ENCODE assay signal across 23 cellular contexts in the genomic region with DNA sequence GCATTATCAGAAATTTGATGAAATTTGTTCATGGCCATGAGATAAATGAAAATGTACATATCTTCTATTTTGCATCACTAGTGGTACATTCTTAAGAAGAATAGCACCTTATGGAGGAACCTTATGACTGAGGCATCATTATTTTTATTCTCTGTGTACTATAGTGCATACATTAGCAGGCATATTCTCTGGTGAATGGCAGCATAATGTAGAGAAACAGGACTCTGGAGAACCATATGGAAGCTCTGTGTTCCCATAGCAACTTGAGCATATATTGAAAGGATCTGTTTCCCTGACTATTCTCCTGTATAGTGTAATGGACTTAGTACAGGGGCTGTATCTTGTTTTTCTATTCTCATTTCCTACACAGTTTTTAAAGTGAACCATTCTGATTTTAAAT.
"Had no signal": no experiment of that assay in that cellular context is flagged by ENCODE, and none has a peak within 500 bp of the region (broad histone marks: within the 10 kb centered on the region; RNA-seq: fewer than 3 reads in every experiment).

No MANE protein-coding gene starts in this region.

- H3K79me2 ChIP-seq: hepatocyte had no signal

- ATAC-seq: esophagus mucosa; gastrocnemius medialis; heart left ventricle; left lobe of liver; natural killer cell; pancreas; right lobe of liver; stimulated activated naive B cell treated with anti-CD40 and anti-IgM and Interleukin-4, amounts not matched to agents 10 μg/mL and 1 μg/mL and 100 μg/mL, for 72 hours had no signal

- H3K36me3 ChIP-seq: gastrocnemius medialis, heart left ventricle, neutrophil, pancreas, right lobe of liver, thoracic aorta, tibial nerve, upper lobe of left lung had no signal

- H3K9me3 ChIP-seq: gastrocnemius medialis, neutrophil, pancreas, right lobe of liver, thoracic aorta, upper lobe of left lung had no signal

- H3K4me3 ChIP-seq: gastrocnemius medialis, heart left ventricle, hepatocyte, lung, pancreas, right lobe of liver, thoracic aorta, tibial nerve, upper lobe of left lung had no signal

- H2AFZ ChIP-seq: hepatocyte had no signal

- H3K4me2 ChIP-seq: hepatocyte had no signal

- DNase-seq: effector CD8-positive, alpha-beta T cell; endodermal cell; foreskin fibroblast; gastrocnemius medialis; heart left ventricle; kidney; natural killer cell; pancreas; right lobe of liver; small intestine; stimulated activated CD4-positive, alpha-beta T cell treated with anti-CD3 and anti-CD28 coated beads, Interleukin-15, amount 100 ng/mL, for 24 hours; stimulated activated CD4-positive, alpha-beta T cell treated with anti-CD3 and anti-CD28 coated beads, Interleukin-2, amount 100 ng/mL, for 48 hours; stimulated activated naive B cell treated with anti-CD40 and anti-IgM and Interleukin-4, amounts not matched to agents 10 μg/mL and 1 μg/mL and 100 μg/mL, for 72 hours; upper lobe of left lung had no signal

- H3K4me1 ChIP-seq: gastrocnemius medialis, heart left ventricle, pancreas, right lobe of liver, tibial nerve, upper lobe of left lung had no signal

- H3K27ac ChIP-seq: epithelial cell of prostate, gastrocnemius medialis, heart left ventricle, hepatocyte, neutrophil, pancreas, right lobe of liver, thoracic aorta, tibial nerve, upper lobe of left lung had no signal

- H3K27me3 ChIP-seq: gastrocnemius medialis, heart left ventricle, hepatocyte, neutrophil, pancreas, right lobe of liver, tibial nerve, upper lobe of left lung had no signal

- FAIRE-seq: pancreas, small intestine, urothelium cell line had no signal
